2 cellular contexts compared by ENCODE assay signal in genomic region chr6:105231771-105232170, GRCh38. TPM values are rescaled to one million over a fixed set of nuclear protein-coding genes. Genes with fewer than 3 reads are reported as not detected.
"Had no signal": no experiment of that assay in that cellular context is flagged by ENCODE, and none has a peak within 500 bp of the region (broad histone marks: within the 10 kb centered on the region; RNA-seq: fewer than 3 reads in every experiment).

No MANE protein-coding gene starts in this region.

RNA-seq across cellular contexts. Expression of gene POPDC3, which starts 52.0 kb away (rescaled TPM):
- total RNA-seq: HT-29 had no signal
- polyA plus RNA-seq: IgD-negative memory B cell had no signal
